Comparison of ENCODE assay signal across 1 cellular context in the genomic region with DNA sequence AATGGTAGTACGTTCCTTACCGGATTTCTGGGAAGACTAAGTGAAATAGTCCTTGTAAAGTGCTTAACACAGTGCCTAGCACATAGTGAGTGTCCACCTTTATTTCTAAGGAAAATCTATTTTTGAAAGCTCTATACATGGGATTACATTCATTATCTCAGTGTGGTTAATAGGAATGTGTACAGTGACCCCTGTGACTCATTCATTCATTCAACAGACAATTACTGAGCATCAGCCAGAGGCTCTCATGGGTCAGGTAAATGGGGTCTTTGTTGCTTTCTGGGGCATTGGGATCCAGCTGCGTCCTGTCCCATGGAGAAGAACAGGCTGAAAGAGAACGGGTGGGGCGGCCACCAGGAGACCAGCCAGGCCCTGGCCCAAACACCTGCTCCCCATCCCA.
TF ChIP-seq lines count a peak whose summit lies in the region.

No MANE protein-coding gene starts in this region.

TF ChIP-seq in HepG2, 621 proteins besides CTCF, POLR2A, EP300 and RAD21:
- no peak for TF ChIP-seq GTF3A (CRISPR knock-in tag; conservative IDR thresholded peaks at IDR 0.05)
- no peak for TF ChIP-seq ZNF274 (CRISPR knock-in tag; IDR thresholded peaks at IDR 0.05)
- no peak for TF ChIP-seq BRF2 (CRISPR knock-in tag; IDR thresholded peaks at IDR 0.05)
- no peak for TF ChIP-seq KLF9 (CRISPR knock-in tag; IDR thresholded peaks at IDR 0.05; ENCODE audit: low read depth)
- TF ChIP-seq POLR2AphosphoS2 (IDR thresholded peaks at IDR 0.05; ENCODE audit: low read depth, low read length) = no peak
- TF ChIP-seq FLYWCH1 (CRISPR knock-in tag; IDR thresholded peaks at IDR 0.05) = no peak
- no peak for TF ChIP-seq ZBTB38 (CRISPR knock-in tag; IDR thresholded peaks at IDR 0.05)
- no peak for TF ChIP-seq ZNF20 (CRISPR knock-in tag; IDR thresholded peaks at IDR 0.05)
- TF ChIP-seq TFE3 (CRISPR knock-in tag; IDR thresholded peaks at IDR 0.05) = no peak
- TF ChIP-seq ZNF574 (CRISPR knock-in tag; IDR thresholded peaks at IDR 0.05) = no peak
- TF ChIP-seq JUN (CRISPR knock-in tag; IDR thresholded peaks at IDR 0.05) = no peak
TF ChIP-seq in HepG2: peak in this region for 0.
